Comparison of ENCODE assay signal across 8 cellular contexts in genomic region chr17:42116705-42117396, GRCh38. TPM values are rescaled to one million over a fixed set of nuclear protein-coding genes. Genes with fewer than 3 reads are reported as not detected.
DNase-seq lines count a peak whose midpoint lies in the region; ATAC-seq and TF ChIP-seq lines count a peak whose summit lies in the region.

No MANE protein-coding gene starts in this region.

- no peaks in the 10 kb centered on the region for H3K27me3 Mint-ChIP-seq in activated T-helper 1 cell treated with anti-CD3 and anti-CD28 coated beads, Interleukin-12 subunit alpha, Interleukin-12 subunit beta, Interleukin-2, Interleukin-4 antibody, amounts not matched to agents 30 ng/mL and 10 ng/mL and 1 ng/mL, durations not matched to agents 14 hours and 24 hours and 36 hours (ENCODE audit: insufficient read depth)

- CTCF ChIA-PET in RWPE1 (lab: Yijun Ruan, JAX), result interaction anchor here (0.6 to 2.3 kb wide), 4 partner anchors 11 to 94 kb away, joined by 3 to 19 read pairs (median 4); no protein-coding TSS in a partner anchor

- H3K4me3 Mint-ChIP-seq in activated T-helper 1 cell treated with anti-CD3 and anti-CD28 coated beads, Interleukin-12 subunit alpha, Interleukin-12 subunit beta, Interleukin-2, Interleukin-4 antibody, amounts not matched to agents 30 ng/mL and 10 ng/mL and 1 ng/mL, durations not matched to agents 14 hours and 24 hours and 36 hours, result no peak overlapping the region

- no peaks in the 10 kb centered on the region for H3K9me3 Mint-ChIP-seq in activated T-helper 1 cell treated with anti-CD3 and anti-CD28 coated beads, Interleukin-12 subunit alpha, Interleukin-12 subunit beta, Interleukin-2, Interleukin-4 antibody, amounts not matched to agents 30 ng/mL and 10 ng/mL and 1 ng/mL, durations not matched to agents 14 hours and 24 hours and 36 hours

- ATAC-seq in GM21737 (IDR thresholded peaks at IDR 0.05; ENCODE audit: unreplicated experiment), result no peak

- peaks cover 29% of the 10 kb centered on the region for H3K36me3 Mint-ChIP-seq in activated T-helper 1 cell treated with anti-CD3 and anti-CD28 coated beads, Interleukin-12 subunit alpha, Interleukin-12 subunit beta, Interleukin-2, Interleukin-4 antibody, amounts not matched to agents 30 ng/mL and 10 ng/mL and 1 ng/mL, durations not matched to agents 14 hours and 24 hours and 36 hours (ENCODE audit: low read depth)

- peak overlapping the region; percentile 57; the same call in 1 of the 2 replicates for H3K4me2 ChIP-seq in MM.1S (ENCODE audit: low read depth, low read length)

- POLR2A ChIA-PET in RWPE1 (lab: Yijun Ruan, JAX; ENCODE audit: low non-redundant PET), result no interaction called here

- H3K4me3 ChIP-seq in MM.1S (ENCODE audit: low read length) (no peak overlapping the region), fibroblast of pulmonary artery (replicated peaks; ENCODE audit: low read depth, low read length) (no peak overlapping the region), neutrophil (ENCODE audit: low read depth in 1 of 2, low read length in 1 of 2) (no peak overlapping the region)

- TF ChIP-seq CTCF in MM.1S (IDR thresholded peaks at IDR 0.05; ENCODE audit: low read length) (peak; percentile 84), RWPE1 (conservative IDR thresholded peaks at IDR 0.05; ENCODE audit: low read depth) (peak; percentile 86), fibroblast of pulmonary artery (IDR thresholded peaks at IDR 0.05; ENCODE audit: low read length, missing control alignments) (peak; percentile 79), neutrophil (IDR thresholded peaks at IDR 0.05) (peak; percentile 87)

- no peaks in the 10 kb centered on the region for H3K9me2 ChIP-seq in MM.1S (replicated peaks; ENCODE audit: insufficient read depth, low read length)

- no peaks in the 10 kb centered on the region for H4K20me1 ChIP-seq in MM.1S (ENCODE audit: insufficient read depth, low read length)

- H3K9me3 ChIP-seq in MM.1S (replicated peaks; ENCODE audit: insufficient read depth, low read length) (no peaks in the 10 kb centered on the region), neutrophil (no peaks in the 10 kb centered on the region)

- H3K9ac ChIP-seq in MM.1S (ENCODE audit: low read length), result peak overlapping the region; percentile 20; the same call in 1 of the 2 replicates

- H3K27me3 ChIP-seq in MM.1S (replicated peaks; ENCODE audit: insufficient read depth, low read length), result no peaks in the 10 kb centered on the region
- no peaks in the 10 kb centered on the region for H3K27me3 ChIP-seq in neutrophil

- H3K27ac Mint-ChIP-seq in activated T-helper 1 cell treated with anti-CD3 and anti-CD28 coated beads, Interleukin-12 subunit alpha, Interleukin-12 subunit beta, Interleukin-2, Interleukin-4 antibody, amounts not matched to agents 30 ng/mL and 10 ng/mL and 1 ng/mL, durations not matched to agents 14 hours and 24 hours and 36 hours, result peak overlapping the region; percentile 75

- intact Hi-C loops in activated T-helper 1 cell treated with anti-CD3 and anti-CD28 coated beads, Interleukin-12 subunit alpha, Interleukin-12 subunit beta, Interleukin-2, Interleukin-4 antibody, amounts not matched to agents 30 ng/mL and 10 ng/mL and 1 ng/mL, durations not matched to agents 14 hours and 24 hours and 36 hours (cut with micrococcal nuclease), result loop anchor here (1.0 kb wide), 3 partner anchors 50 to 154 kb away; no protein-coding TSS in a partner anchor

- H3K79me2 ChIP-seq in MM.1S (ENCODE audit: low read length), result peaks cover 14% of the 10 kb centered on the region

- H3K4me1 ChIP-seq in MM.1S (ENCODE audit: low read length), result peaks cover 46% of the 10 kb centered on the region
- H3K4me1 ChIP-seq in neutrophil (ENCODE audit: control insufficient read depth in 1 of 2, insufficient read depth in 1 of 2, low read depth in 1 of 2, low read length in 1 of 2), result peaks cover 17 to 25% of the 10 kb centered on the region in 2 experiments

- H3K4me1 Mint-ChIP-seq in activated T-helper 1 cell treated with anti-CD3 and anti-CD28 coated beads, Interleukin-12 subunit alpha, Interleukin-12 subunit beta, Interleukin-2, Interleukin-4 antibody, amounts not matched to agents 30 ng/mL and 10 ng/mL and 1 ng/mL, durations not matched to agents 14 hours and 24 hours and 36 hours (ENCODE audit: low read depth), result peaks cover 41% of the 10 kb centered on the region

- peaks cover 34% of the 10 kb centered on the region for H3F3A ChIP-seq in MM.1S (ENCODE audit: insufficient read depth, low read length)

- H3K27ac ChIP-seq in MM.1S (ENCODE audit: low read length), result peak overlapping the region; percentile 69; the same call in 1 of the 2 replicates
- peak overlapping the region; percentile 27; the same call in 1 of the 2 replicates for H3K27ac ChIP-seq in RWPE1
- no peak overlapping the region for H3K27ac ChIP-seq in neutrophil
- H3K27ac ChIP-seq in substantia nigra (ENCODE audit: low read depth, low read length, poor library complexity, severe bottlenecking), result no peak overlapping the region

- peak; percentile 70 for DNase-seq in DMS79 treated with DMSO at 0.1 percent for 48 hours (lab: John Stamatoyannopoulos, UW)
- peak; percentile 89 for DNase-seq in MM.1S
- DNase-seq in RWPE1 (ENCODE audit: low spot score), result peak; percentile 64
- DNase-seq in activated T-helper 1 cell treated with anti-CD3 and anti-CD28 coated beads, Interleukin-12 subunit alpha, Interleukin-12 subunit beta, Interleukin-2, Interleukin-4 antibody, amounts not matched to agents 30 ng/mL and 10 ng/mL and 1 ng/mL, durations not matched to agents 14 hours and 24 hours and 36 hours (ENCODE audit: low spot score), result peak; percentile 79
- DNase-seq in fibroblast of pulmonary artery (ENCODE audit: low read depth), result peak; percentile 88
- peak in 39 of 49 donors; percentile 14 to 75 (median 59) for DNase-seq in substantia nigra (lab: John Stamatoyannopoulos, UW)

- no peak overlapping the region for H2AFZ ChIP-seq in MM.1S (ENCODE audit: low read length)

- H3K36me3 ChIP-seq in MM.1S (replicated peaks; ENCODE audit: insufficient read depth, low read length) (no peaks in the 10 kb centered on the region), neutrophil (no peaks in the 10 kb centered on the region)

RNA-seq across cellular contexts. Expression of gene KAT2A, which starts 4.3 kb away (rescaled TPM):
- 70.8 and 76.9 TPM in 2 replicates for total RNA-seq in activated T-helper 1 cell treated with anti-CD3 and anti-CD28 coated beads, Interleukin-12 subunit alpha, Interleukin-12 subunit beta, Interleukin-2, Interleukin-4 antibody, amounts not matched to agents 30 ng/mL and 10 ng/mL and 1 ng/mL, durations not matched to agents 14 hours and 24 hours and 36 hours

RNA-seq across cellular contexts. Expression of gene DHX58, which starts 4.3 kb away (rescaled TPM):
- total RNA-seq in activated T-helper 1 cell treated with anti-CD3 and anti-CD28 coated beads, Interleukin-12 subunit alpha, Interleukin-12 subunit beta, Interleukin-2, Interleukin-4 antibody, amounts not matched to agents 30 ng/mL and 10 ng/mL and 1 ng/mL, durations not matched to agents 14 hours and 24 hours and 36 hours, result 26.9 and 28.4 TPM in 2 replicates

RNA-seq across cellular contexts. Expression of gene HSPB9, which starts 5.8 kb away (rescaled TPM):
- 0.10 TPM in 1 of 2 replicates, not detected in the other for total RNA-seq in activated T-helper 1 cell treated with anti-CD3 and anti-CD28 coated beads, Interleukin-12 subunit alpha, Interleukin-12 subunit beta, Interleukin-2, Interleukin-4 antibody, amounts not matched to agents 30 ng/mL and 10 ng/mL and 1 ng/mL, durations not matched to agents 14 hours and 24 hours and 36 hours

RNA-seq across cellular contexts. Expression of gene ZNF385C, which starts 18.6 kb away (rescaled TPM):
- 0.10 TPM in 1 of 2 replicates, not detected in the other for total RNA-seq in activated T-helper 1 cell treated with anti-CD3 and anti-CD28 coated beads, Interleukin-12 subunit alpha, Interleukin-12 subunit beta, Interleukin-2, Interleukin-4 antibody, amounts not matched to agents 30 ng/mL and 10 ng/mL and 1 ng/mL, durations not matched to agents 14 hours and 24 hours and 36 hours

RNA-seq across cellular contexts. Expression of gene RAB5C, which starts 37.9 kb away (rescaled TPM):
- total RNA-seq in activated T-helper 1 cell treated with anti-CD3 and anti-CD28 coated beads, Interleukin-12 subunit alpha, Interleukin-12 subunit beta, Interleukin-2, Interleukin-4 antibody, amounts not matched to agents 30 ng/mL and 10 ng/mL and 1 ng/mL, durations not matched to agents 14 hours and 24 hours and 36 hours, result 73.3 and 80.0 TPM in 2 replicates

Comparison
In these comparisons a context has a peak if more than half of its experiments do, and no peak if none do; other contexts are left out.
1. H3K27ac ChIP-seq: peak in MM.1S (single experiment) and RWPE1 (single experiment); none in neutrophil (single experiment) and substantia nigra (single experiment).
2. Peak in every context shown above with its lines, with median percentiles within 50 percentile points of each other: DNase-seq and CTCF ChIP-seq.